8 cellular contexts compared by ENCODE assay signal in the genomic region with DNA sequence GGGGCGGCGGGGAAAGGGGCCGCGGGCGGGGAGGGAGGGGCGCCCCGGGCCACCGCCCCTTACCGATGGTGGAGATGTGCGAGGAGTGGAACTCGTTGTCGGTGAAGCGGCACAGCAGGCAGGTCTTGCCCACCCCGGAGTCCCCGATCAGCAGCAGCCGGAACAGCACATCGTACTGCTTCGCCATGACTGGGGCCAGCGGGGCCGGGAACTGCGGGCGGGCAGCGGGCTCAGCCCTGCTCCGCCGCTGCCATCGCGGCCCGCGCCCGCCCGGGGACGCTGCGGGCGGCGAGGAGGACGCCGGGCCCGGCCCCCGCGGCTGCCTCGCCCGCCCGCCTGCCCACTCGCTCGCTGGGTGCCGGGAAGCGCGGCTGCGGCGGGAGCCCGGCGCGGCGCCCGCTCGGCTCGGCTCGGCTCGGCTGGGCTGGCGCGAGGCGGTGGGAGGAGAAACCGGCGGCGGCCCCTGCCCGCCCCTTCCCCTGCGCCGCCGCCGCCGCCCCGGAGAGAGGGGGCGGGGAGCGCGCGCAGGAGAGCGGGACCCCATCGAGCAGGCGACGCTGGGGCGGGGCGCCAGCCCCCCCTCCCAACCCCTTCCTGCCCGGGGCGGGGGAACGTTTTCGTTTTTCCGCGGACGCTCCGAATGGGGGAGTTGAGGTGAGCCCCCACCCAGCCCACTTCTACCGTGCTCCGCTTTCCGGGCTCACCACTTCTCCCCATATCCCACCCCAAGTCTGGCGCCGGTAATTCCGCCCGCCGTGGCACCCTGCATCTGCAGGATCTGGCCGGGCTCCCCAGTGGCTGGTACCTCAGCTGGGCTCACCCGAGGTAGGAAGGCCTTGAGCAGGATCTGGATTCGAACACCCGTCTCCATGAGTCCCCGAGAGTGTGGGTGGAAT. TPM values are rescaled to one million over a fixed set of nuclear protein-coding genes. Genes with fewer than 3 reads are reported as not detected.
A peak's percentile ranks its signal among the peaks of the same experiment; 100 is the strongest.
DNase-seq lines count a peak whose midpoint lies in the region; ATAC-seq and TF ChIP-seq lines count a peak whose summit lies in the region.

A gene (minus strand): TSS at position 447 of the 896 bp plus-strand sequence. CDS start 260 bp downstream, at position 187.

- H3K9ac ChIP-seq in HCT116 (ENCODE audit: low read length), result peak within 1 kb of the TSS; percentile 57

- no peak for TF ChIP-seq POLR2A in HCT116 (IDR thresholded peaks at IDR 0.05; ENCODE audit: borderline replicate concordance, extremely low read depth, insufficient read depth, insufficient read length)

- no peak within 1 kb of the TSS for H2AFZ ChIP-seq in HCT116 (ENCODE audit: low read depth, low read length, poor library complexity, severe bottlenecking)

- TF ChIP-seq CTCF in HCT116 (IDR thresholded peaks at IDR 0.05 in 2 of 3, conservative IDR thresholded peaks at IDR 0.05 in 1 of 3; ENCODE audit: borderline replicate concordance in 1 of 3, insufficient read depth in 1 of 3, low read depth in 2 of 3, low read length in 2 of 3) (no peak), RWPE1 (conservative IDR thresholded peaks at IDR 0.05; ENCODE audit: low read depth) (no peak), right atrium auricular region (IDR thresholded peaks at IDR 0.05) (no peak)

- ATAC-seq in HCT116 (peak; percentile 72), GM18861 (IDR thresholded peaks at IDR 0.05; ENCODE audit: unreplicated experiment) (no peak)

- no peaks in the 10 kb centered on the region for H3K9me2 ChIP-seq in HCT116 (ENCODE audit: insufficient read depth)

- no peaks in the 10 kb centered on the region for H4K20me1 ChIP-seq in HCT116 (ENCODE audit: insufficient read depth)

- no peak for TF ChIP-seq RAD21 in HCT116 (IDR thresholded peaks at IDR 0.05; ENCODE audit: low read depth)

- H3K9me3 ChIP-seq in CD4-positive, alpha-beta memory T cell (ENCODE audit: control insufficient read depth in 1 of 2, low read length in 2 of 2), result no peaks in the 10 kb centered on the region
- H3K9me3 ChIP-seq in HCT116 (ENCODE audit: control insufficient read depth in 1 of 2, insufficient read depth in 1 of 2, low read depth in 1 of 2, low read length in 2 of 2) (no peaks in the 10 kb centered on the region), right atrium auricular region (no peaks in the 10 kb centered on the region)

- peaks cover 13 to 23% (median 16%) of the 10 kb centered on the region in 4 donors for H3K4me1 Mint-ChIP-seq in CD4-positive, alpha-beta memory T cell

- intact Hi-C loops in CD4-positive, alpha-beta memory T cell (cut with micrococcal nuclease), result loop anchor here (1.0 to 2.0 kb wide), 2 partner anchors 14 to 57 kb away; a partner anchor contains a TSS
- intact Hi-C loops in HCT116 (cut with micrococcal nuclease), result no loop called here

- no peaks in the 10 kb centered on the region for H3K79me2 ChIP-seq in HCT116 (ENCODE audit: insufficient read depth, low read length)

- no peaks in the 10 kb centered on the region for H3K27me3 Mint-ChIP-seq in CD4-positive, alpha-beta memory T cell

- POLR2A ChIA-PET in CD4-positive, alpha-beta memory T cell (lab: Charles Lee; ENCODE audit: partially characterized antibody), result interaction anchor here (1.0 to 1.6 kb wide), 3 partner anchors 14 to 130 kb away, joined by 3 to 5 read pairs (median 4); a partner anchor contains a TSS
- POLR2A ChIA-PET in HCT116 (lab: Charles Lee), result no interaction called here
- POLR2A ChIA-PET in RWPE1 (lab: Yijun Ruan, JAX; ENCODE audit: low non-redundant PET), result no interaction called here

- peak within 1 kb of the TSS; percentile 82 to 89 (median 87) for H3K4me3 Mint-ChIP-seq in CD4-positive, alpha-beta memory T cell

- BruUV-seq in HCT116 (replicated peaks; lab: Mats Ljungman, UMichigan), result no TSS peak

- peaks cover 16% of the 10 kb centered on the region for H3K4me1 ChIP-seq in CD4-positive, alpha-beta memory T cell (ENCODE audit: insufficient read depth, low read length)
- H3K4me1 ChIP-seq in HCT116 (ENCODE audit: control insufficient read depth in 1 of 2, insufficient read depth in 2 of 2, low read length in 2 of 2) (peaks cover 27 to 33% of the 10 kb centered on the region in 2 experiments; a peak in 3 of 4 replicates), right atrium auricular region (peaks cover 0 to 20% of the 10 kb centered on the region in 2 donors)

- RAD21 ChIA-PET in HCT116 (lab: Charles Lee; ENCODE audit: low non-redundant PET in 1 of 2, low total read pairs in 2 of 2, uncharacterized antibody in 2 of 2, unreplicated experiment in 2 of 2), result no interaction called here

- H3K36me3 Mint-ChIP-seq in CD4-positive, alpha-beta memory T cell, result no peaks in the 10 kb centered on the region

- H3K27ac ChIP-seq in CD4-positive, alpha-beta memory T cell (ENCODE audit: low read depth, low read length), result peak within 1 kb of the TSS; percentile 43
- H3K27ac ChIP-seq in HCT116 (ENCODE audit: low read depth, low read length) (peak within 1 kb of the TSS; percentile 29; the same call in 1 of the 2 replicates), RWPE1 (no peak within 1 kb of the TSS), right atrium auricular region (peak within 1 kb of the TSS in 1 of 2 donors; percentile 59)

- H3K4me3 ChIP-seq in CD4-positive, alpha-beta memory T cell (ENCODE audit: low read length in 2 of 2), result peak within 1 kb of the TSS; percentile 42 to 62
- H3K4me3 ChIP-seq in HCT116 (replicated peaks in 1 of 2; ENCODE audit: low read depth in 1 of 2, low read length in 2 of 2) (peak within 1 kb of the TSS; percentile 44 to 59), right atrium auricular region (peak within 1 kb of the TSS; percentile 69 to 72)

- peak within 1 kb of the TSS; percentile 85 for H3K4me2 ChIP-seq in HCT116 (ENCODE audit: low read length)

- no peaks in the 10 kb centered on the region for H3K36me3 ChIP-seq in CD4-positive, alpha-beta memory T cell (ENCODE audit: insufficient read depth, low read length)
- H3K36me3 ChIP-seq in HCT116 (ENCODE audit: control insufficient read depth in 1 of 2, insufficient read depth in 2 of 2, low read length in 2 of 2), result no peaks in the 10 kb centered on the region
- no peaks in the 10 kb centered on the region for H3K36me3 ChIP-seq in right atrium auricular region

- no peaks in the 10 kb centered on the region for H3K9me3 Mint-ChIP-seq in CD4-positive, alpha-beta memory T cell

- CTCF ChIA-PET in CD4-positive, alpha-beta memory T cell (lab: Charles Lee; ENCODE audit: partially characterized antibody), result interaction anchor here (1.0 to 2.6 kb wide), 2 partner anchors 12 to 14 kb away, joined by 3 to 12 read pairs; a partner anchor contains a TSS
- CTCF ChIA-PET in HCT116 (lab: Charles Lee), result no interaction called here
- CTCF ChIA-PET in RWPE1 (lab: Yijun Ruan, JAX), result interaction anchor here (0.7 kb wide), 2 partner anchors 56 to 62 kb away, joined by 3 to 4 read pairs; no protein-coding TSS in a partner anchor

- DNase-seq in CD4-positive, alpha-beta memory T cell, result peak; percentile 34 to 56 (median 39)
- DNase-seq in HCT116 (ENCODE audit: low read depth, low spot score) (no peak), RWPE1 (ENCODE audit: low spot score) (peak; percentile 38), amniotic epithelial cell (ENCODE audit: low read depth) (peak; percentile 11), right atrium auricular region (ENCODE audit: low spot score) (no peak), retina (peak; percentile 62), NCI-H526 treated with DMSO at 0.1 percent for 48 hours (lab: John Stamatoyannopoulos, UW) (no peak)

- H3K27ac Mint-ChIP-seq in CD4-positive, alpha-beta memory T cell, result peak within 1 kb of the TSS; percentile 40 to 89 (median 75)

- no peaks in the 10 kb centered on the region for H3K27me3 ChIP-seq in CD4-positive, alpha-beta memory T cell (ENCODE audit: insufficient read depth, low read length)
- H3K27me3 ChIP-seq in HCT116 (ENCODE audit: insufficient read depth, low read length), result no peaks in the 10 kb centered on the region
- H3K27me3 ChIP-seq in right atrium auricular region, result no peaks in the 10 kb centered on the region

TF ChIP-seq in HCT116, 20 proteins besides CTCF, POLR2A, EP300 and RAD21:
- TF ChIP-seq ZFX (IDR thresholded peaks at IDR 0.05) (peak; percentile 36), ELF1 (IDR thresholded peaks at IDR 0.05; ENCODE audit: borderline replicate concordance, low read depth) (no peak), EZH2phosphoT487 (IDR thresholded peaks at IDR 0.05; ENCODE audit: borderline replicate concordance) (no peak)

RNA-seq across cellular contexts. Expression of the gene that starts here (rescaled TPM):
- total RNA-seq in CD4-positive, alpha-beta memory T cell, result 1 to 10 TPM; 5.2 to 5.4 TPM
- polyA plus RNA-seq in CD4-positive, alpha-beta memory T cell, result 1 to 10 TPM; 2.3 to 6.7 TPM
- total RNA-seq in HCT116 (2021; ENCODE audit: unreplicated experiment) (3.3 TPM), right atrium auricular region (10 to 100 TPM in 1 of 2 donors, 1 to 10 TPM in 1; 9.8 to 69.0 TPM)
- polyA plus RNA-seq in HCT116 (2012), result 5.5 and 5.7 TPM in 2 replicates

Comparison
In these comparisons a context has a peak if more than half of its experiments do, and no peak if none do; other contexts are left out.
1. DNase-seq: peak in CD4-positive, alpha-beta memory T cell (5 of 5), RWPE1 (single experiment), amniotic epithelial cell (single experiment) and retina (single experiment); none in HCT116 (single experiment), right atrium auricular region (single experiment) and NCI-H526 treated with DMSO at 0.1 percent for 48 hours (single experiment).
2. Peak in every context shown above with its lines, with median percentiles within 50 percentile points of each other: H3K4me3 ChIP-seq.